34 cellular contexts compared by ENCODE assay signal in genomic region chr4:12691168-12691567, GRCh38.
DNase-seq lines count a peak whose midpoint lies in the region; ATAC-seq, FAIRE-seq and TF ChIP-seq lines count a peak whose summit lies in the region.
"Had no signal": no experiment of that assay in that cellular context is flagged by ENCODE, and none has a peak within 500 bp of the region (broad histone marks: within the 10 kb centered on the region; RNA-seq: fewer than 3 reads in every experiment).

No MANE protein-coding gene starts in this region.

- POLR2A ChIA-PET in HepG2 (lab: Yijun Ruan, JAX) (no interaction called here), IMR-90 (lab: Charles Lee; ENCODE audit: unreplicated experiment) (no interaction called here), K562 (lab: Yijun Ruan, JAX) (no interaction called here)

- H3K27ac ChIP-seq in HepG2 (ENCODE audit: extremely low read length, insufficient read depth, low read length) (no peak overlapping the region), right lobe of liver (no peak overlapping the region), IMR-90 (ENCODE audit: insufficient read depth, low read length) (no peak overlapping the region), K562 (ENCODE audit: extremely low read depth, low read depth, low read length) (no peak overlapping the region)
- H3K27ac ChIP-seq: 22Rv1; A549; BLaER1; BLaER1 treated with 17β-estradiol and CSF1 and Interleukin-3, amounts not matched to agents 10 nM and 100 nM; C4-2B had no signal

- H3K4me1 ChIP-seq in HepG2 (ENCODE audit: insufficient read depth, low read length) (no peaks in the 10 kb centered on the region), right lobe of liver (no peaks in the 10 kb centered on the region), IMR-90 (ENCODE audit: control insufficient read depth, insufficient read depth, low read length) (no peaks in the 10 kb centered on the region), K562 (replicated peaks in 1 of 2; ENCODE audit: control insufficient read depth in 2 of 2, insufficient read depth in 2 of 2, low read length in 2 of 2) (no peaks in the 10 kb centered on the region), BE2C (no peaks in the 10 kb centered on the region)
- H3K4me1 ChIP-seq: A549; BLaER1; BLaER1 treated with 17β-estradiol and CSF1 and Interleukin-3, amounts not matched to agents 10 nM and 100 nM; Caco-2 had no signal

- intact Hi-C loops in HepG2 (cut with micrococcal nuclease; ENCODE audit: unreplicated experiment) (no loop called here), right lobe of liver (cut with DNase I) (no loop called here), IMR-90 (cut with micrococcal nuclease) (no loop called here), K562 (cut with micrococcal nuclease) (no loop called here)

- H3K4me2 ChIP-seq in HepG2 (ENCODE audit: low read depth, low read length) = no peak overlapping the region
- H3K4me2 ChIP-seq in IMR-90 (ENCODE audit: low read depth, low read length) = no peak overlapping the region
- H3K4me2 ChIP-seq in K562 (ENCODE audit: insufficient read depth, low read length) = no peak overlapping the region
- H3K4me2 ChIP-seq: A549; BLaER1; BLaER1 treated with 17β-estradiol and CSF1 and Interleukin-3, amounts not matched to agents 10 nM and 100 nM had no signal

- no peak for FAIRE-seq in HepG2 (lab: Jason Lieb, UNC)
- no peak for FAIRE-seq in K562 (lab: Jason Lieb, UNC)
- FAIRE-seq: A204.1, A549, D721Med had no signal

- H2BK15ac ChIP-seq in IMR-90 (ENCODE audit: low read depth, low read length) = no peak overlapping the region

- CTCF ChIA-PET in HepG2 (lab: Yijun Ruan, JAX; ENCODE audit: low intra/inter-chr PET ratio, low total read pairs) (no interaction called here), IMR-90 (lab: Yijun Ruan, JAX) (interaction anchor here (0.6 kb wide), 1 partner anchor 1235 kb away, joined by 6 read pairs; no protein-coding TSS in a partner anchor), K562 (lab: Yijun Ruan, JAX; ENCODE audit: low intra/inter-chr PET ratio) (no interaction called here)

- H4K20me1 ChIP-seq in HepG2 (ENCODE audit: insufficient read depth, low read length) (no peaks in the 10 kb centered on the region), IMR-90 (ENCODE audit: insufficient read depth, low read length) (no peaks in the 10 kb centered on the region), K562 (replicated peaks; ENCODE audit: control insufficient read depth, insufficient read depth, low read length) (no peaks in the 10 kb centered on the region)
- H4K20me1 ChIP-seq: BLaER1; BLaER1 treated with 17β-estradiol and CSF1 and Interleukin-3, amounts not matched to agents 10 nM and 100 nM had no signal

- H2AK9ac ChIP-seq in IMR-90 (replicated peaks; ENCODE audit: low read depth, low read length, poor library complexity) = no peak overlapping the region

- H3K27ac Mint-ChIP-seq in progenitor cell of endocrine pancreas = no peak overlapping the region
- H3K27ac Mint-ChIP-seq: B cell; CD14-positive monocyte; CD4-positive, alpha-beta memory T cell; CD4-positive, alpha-beta T cell; CD4-positive, CD25-positive, alpha-beta regulatory T cell; CD8-positive, alpha-beta memory T cell; CD8-positive, alpha-beta T cell had no signal

- H2BK5ac ChIP-seq in IMR-90 (ENCODE audit: low read depth, low read length, poor library complexity, severe bottlenecking) = no peak overlapping the region

- no peak overlapping the region for H3K56ac ChIP-seq in IMR-90 (ENCODE audit: extremely low read depth, insufficient read depth, low read length)

- no peaks in the 10 kb centered on the region for H3K27me3 ChIP-seq in HepG2 (ENCODE audit: control insufficient read depth in 1 of 2, insufficient read depth in 2 of 2, low read length in 2 of 2)
- no peaks in the 10 kb centered on the region for H3K27me3 ChIP-seq in right lobe of liver
- no peaks in the 10 kb centered on the region for H3K27me3 ChIP-seq in IMR-90 (ENCODE audit: control insufficient read depth, insufficient read depth, low read length)
- H3K27me3 ChIP-seq in K562 (ENCODE audit: control insufficient read depth in 2 of 2, insufficient read depth in 2 of 2, low read length in 2 of 2) = no peaks in the 10 kb centered on the region
- H3K27me3 ChIP-seq in BE2C = no peaks in the 10 kb centered on the region
- H3K27me3 ChIP-seq: BLaER1; BLaER1 treated with 17β-estradiol and CSF1 and Interleukin-3, amounts not matched to agents 10 nM and 100 nM had no signal

- H3K4ac ChIP-seq in IMR-90 (ENCODE audit: low read depth, low read length) = no peak overlapping the region

- no peaks in the 10 kb centered on the region for H3K79me1 ChIP-seq in IMR-90 (ENCODE audit: low read depth in 1 of 2, low read length in 2 of 2)

- in situ Hi-C loops in HepG2 (cut with HindIII; ENCODE audit: extremely low pct_ligation_motif_present, low pct_unique_long_range_greater_than_20kb) (no loop called here), IMR-90 (cut with MboI; ENCODE audit: low sequenced_read_pairs) (no loop called here), K562 (cut with MboI) (no loop called here)

- no peak overlapping the region for H3K14ac ChIP-seq in IMR-90 (replicated peaks; ENCODE audit: low read depth, low read length)

- H2AK5ac ChIP-seq in IMR-90 (ENCODE audit: low read depth, low read length) = no peak overlapping the region

- no peak overlapping the region for H4K8ac ChIP-seq in IMR-90 (ENCODE audit: low read depth in 2 of 2, low read length in 2 of 2)

- H3K9me3 Mint-ChIP-seq in progenitor cell of endocrine pancreas (ENCODE audit: low read depth) = no peaks in the 10 kb centered on the region
- H3K9me3 Mint-ChIP-seq: CD4-positive, alpha-beta memory T cell; CD4-positive, alpha-beta T cell; CD8-positive, alpha-beta T cell had no signal

- no peak for TF ChIP-seq POLR2A in HepG2 (IDR thresholded peaks at IDR 0.05; ENCODE audit: insufficient read depth in 1 of 2, low read depth in 2 of 2, low read length in 2 of 2)
- no peak for TF ChIP-seq POLR2A in right lobe of liver (IDR thresholded peaks at IDR 0.05)
- TF ChIP-seq POLR2A in IMR-90 (IDR thresholded peaks at IDR 0.05; ENCODE audit: low read depth, low read length) = no peak
- TF ChIP-seq POLR2A in K562 (conservative IDR thresholded peaks at IDR 0.05) = no peak

- no peaks in the 10 kb centered on the region for H3K36me3 Mint-ChIP-seq in progenitor cell of endocrine pancreas (ENCODE audit: insufficient read depth)
- H3K36me3 Mint-ChIP-seq: CD14-positive monocyte; CD4-positive, alpha-beta memory T cell; CD4-positive, CD25-positive, alpha-beta regulatory T cell; CD8-positive, alpha-beta memory T cell; CD8-positive, alpha-beta T cell had no signal

- H2BK120ac ChIP-seq in IMR-90 (ENCODE audit: low read depth, low read length) = no peak overlapping the region

- H3K9me1 ChIP-seq in IMR-90 (ENCODE audit: insufficient read depth, low read length) = no peaks in the 10 kb centered on the region
- no peaks in the 10 kb centered on the region for H3K9me1 ChIP-seq in K562 (ENCODE audit: control insufficient read depth, insufficient read depth, low read length)

- H3K4me1 Mint-ChIP-seq in progenitor cell of endocrine pancreas (ENCODE audit: low read depth) = no peaks in the 10 kb centered on the region
- H3K4me1 Mint-ChIP-seq: B cell; CD14-positive monocyte; CD4-positive, alpha-beta memory T cell; CD4-positive, CD25-positive, alpha-beta regulatory T cell; CD8-positive, alpha-beta memory T cell had no signal

- H3K79me2 ChIP-seq in HepG2 (ENCODE audit: insufficient read depth, low read length) = no peaks in the 10 kb centered on the region
- H3K79me2 ChIP-seq in K562 (ENCODE audit: control insufficient read depth, insufficient read depth, low read length) = no peaks in the 10 kb centered on the region

- TF ChIP-seq RAD21 in HepG2 (CRISPR knock-in tag; IDR thresholded peaks at IDR 0.05) = no peak
- no peak for TF ChIP-seq RAD21 in IMR-90 (IDR thresholded peaks at IDR 0.05; ENCODE audit: low read length)
- no peak for TF ChIP-seq RAD21 in K562 (CRISPR knock-in tag; conservative IDR thresholded peaks at IDR 0.05 in 1 of 2, IDR thresholded peaks at IDR 0.05 in 1 of 2)

- TF ChIP-seq EP300 in HepG2 (IDR thresholded peaks at IDR 0.05; ENCODE audit: low read depth in 2 of 2, low read length in 2 of 2) (no peak), HepG2 (CRISPR knock-in tag; IDR thresholded peaks at IDR 0.05; ENCODE audit: borderline replicate concordance) (no peak), K562 (IDR thresholded peaks at IDR 0.05; ENCODE audit: low read length) (no peak)

- DNase-seq in HepG2 (ENCODE audit: low spot score) (no peak), right lobe of liver (no peak), IMR-90 (no peak), K562 (ENCODE audit: extremely low read depth in 1 of 4, low spot score in 3 of 4) (no peak), BE2C (no peak), progenitor cell of endocrine pancreas (ENCODE audit: low spot score, unreplicated experiment) (no peak)
- DNase-seq: 8988T; ACHN; AML-193; C1 segment of cervical spinal cord; Caco-2; Calu3; CD4-positive, alpha-beta memory T cell; CD4-positive, alpha-beta T cell; CD4-positive, CD25-positive, alpha-beta regulatory T cell; CD8-positive, alpha-beta memory T cell; CD8-positive, alpha-beta T cell; COR-L47; DMS 273 treated with DMSO at 0.1 percent for 48 hours; DMS153; DMS53; DMS79; DMS79 treated with DMSO at 0.1 percent for 48 hours; DND-41; EL had no signal

- H3K23ac ChIP-seq in IMR-90 (ENCODE audit: low read depth, low read length) = no peak overlapping the region

- H3K9ac ChIP-seq in HepG2 (ENCODE audit: insufficient read depth, low read depth, low read length) (no peak overlapping the region), IMR-90 (ENCODE audit: low read depth, low read length) (no peak overlapping the region), K562 (ENCODE audit: insufficient read depth in 1 of 2, low read depth in 2 of 2, low read length in 2 of 2) (no peak overlapping the region)
- H3K9ac ChIP-seq: BLaER1; BLaER1 treated with 17β-estradiol and CSF1 and Interleukin-3, amounts not matched to agents 10 nM and 100 nM had no signal

- H2BK20ac ChIP-seq in IMR-90 (ENCODE audit: low read depth, low read length) = no peak overlapping the region

- ATAC-seq in HepG2 = no peak
- no peak for ATAC-seq in right lobe of liver
- ATAC-seq in IMR-90 (ENCODE audit: low read depth) = no peak
- ATAC-seq in K562 = no peak
- ATAC-seq: A549; CD8-positive, alpha-beta T cell had no signal

- H3K36me3 ChIP-seq in HepG2 (replicated peaks in 1 of 2; ENCODE audit: control insufficient read depth in 1 of 2, insufficient read depth in 2 of 2, low read length in 2 of 2) (no peaks in the 10 kb centered on the region), right lobe of liver (no peaks in the 10 kb centered on the region), IMR-90 (ENCODE audit: control insufficient read depth, insufficient read depth, low read length) (no peaks in the 10 kb centered on the region), K562 (ENCODE audit: control insufficient read depth, insufficient read depth, low read length) (no peaks in the 10 kb centered on the region), BE2C (no peaks in the 10 kb centered on the region)
- H3K36me3 ChIP-seq: BLaER1; BLaER1 treated with 17β-estradiol and CSF1 and Interleukin-3, amounts not matched to agents 10 nM and 100 nM had no signal

- no peak overlapping the region for H3K4me3 Mint-ChIP-seq in progenitor cell of endocrine pancreas (ENCODE audit: low read depth)
- H3K4me3 Mint-ChIP-seq: B cell; CD14-positive monocyte; CD4-positive, alpha-beta memory T cell; CD4-positive, alpha-beta T cell; CD4-positive, CD25-positive, alpha-beta regulatory T cell; CD8-positive, alpha-beta memory T cell; CD8-positive, alpha-beta T cell had no signal

- H3K9me3 ChIP-seq in HepG2 (ENCODE audit: low read length) = no peaks in the 10 kb centered on the region
- no peaks in the 10 kb centered on the region for H3K9me3 ChIP-seq in right lobe of liver
- peaks cover 10% of the 10 kb centered on the region for H3K9me3 ChIP-seq in IMR-90 (ENCODE audit: control insufficient read depth, insufficient read depth, low read length)
- no peaks in the 10 kb centered on the region for H3K9me3 ChIP-seq in K562 (replicated peaks; ENCODE audit: control insufficient read depth, insufficient read depth, low read depth, low read length)
- H3K9me3 ChIP-seq in BE2C = no peaks in the 10 kb centered on the region
- H3K9me3 ChIP-seq: A549; BLaER1; BLaER1 treated with 17β-estradiol and CSF1 and Interleukin-3, amounts not matched to agents 10 nM and 100 nM; Caco-2 had no signal

- H4K5ac ChIP-seq in IMR-90 (ENCODE audit: low read depth, low read length) = no peak overlapping the region

- no peak for TF ChIP-seq CTCF in HepG2 (CRISPR knock-in tag; IDR thresholded peaks at IDR 0.05)
- no peak for TF ChIP-seq CTCF in right lobe of liver (IDR thresholded peaks at IDR 0.05)
- TF ChIP-seq CTCF in IMR-90 (conservative IDR thresholded peaks at IDR 0.05; ENCODE audit: low read depth, low read length) = no peak
- TF ChIP-seq CTCF in K562 (IDR thresholded peaks at IDR 0.05 in 2 of 3, conservative IDR thresholded peaks at IDR 0.05 in 1 of 3; ENCODE audit: insufficient read depth in 2 of 3, low read depth in 1 of 3, low read length in 3 of 3) = no peak
- TF ChIP-seq CTCF in BE2C (IDR thresholded peaks at IDR 0.05; ENCODE audit: low read depth, low read length) = no peak
- no peak for TF ChIP-seq CTCF in progenitor cell of endocrine pancreas (IDR thresholded peaks at IDR 0.05; ENCODE audit: unreplicated experiment)

- no peak overlapping the region for H4K91ac ChIP-seq in IMR-90 (ENCODE audit: insufficient read depth, low read depth, low read length)

- no peaks in the 10 kb centered on the region for H3K27me3 Mint-ChIP-seq in progenitor cell of endocrine pancreas
- H3K27me3 Mint-ChIP-seq: B cell; CD4-positive, alpha-beta memory T cell; CD4-positive, alpha-beta T cell; CD4-positive, CD25-positive, alpha-beta regulatory T cell; CD8-positive, alpha-beta memory T cell had no signal

- dilution Hi-C loops in IMR-90 (cut with HindIII; ENCODE audit: low sequenced_read_pairs, unreplicated experiment) = no loop called here

- BruUV-seq in HepG2 (replicated peaks; lab: Mats Ljungman, UMichigan) (no TSS peak), IMR-90 (replicated peaks; lab: Mats Ljungman, UMichigan) (no TSS peak), K562 (replicated peaks; lab: Mats Ljungman, UMichigan) (no TSS peak)

- no peak overlapping the region for H3K18ac ChIP-seq in IMR-90 (ENCODE audit: low read depth, low read length)

- H3K4me3 ChIP-seq in HepG2 (replicated peaks in 1 of 3; ENCODE audit: insufficient read depth in 1 of 3, low read depth in 2 of 3, low read length in 3 of 3) (no peak overlapping the region), right lobe of liver (no peak overlapping the region), IMR-90 (ENCODE audit: insufficient read depth, low read depth, low read length) (no peak overlapping the region), K562 (no peak overlapping the region), BE2C (ENCODE audit: low read depth, low read length) (no peak overlapping the region)
- H3K4me3 ChIP-seq: A549; BLaER1; BLaER1 treated with 17β-estradiol and CSF1 and Interleukin-3, amounts not matched to agents 10 nM and 100 nM had no signal

- H2AFZ ChIP-seq in HepG2 (ENCODE audit: low read length) (no peak overlapping the region), IMR-90 (replicated peaks; ENCODE audit: low read length, poor library complexity) (no peak overlapping the region), K562 (ENCODE audit: low read depth, low read length) (no peak overlapping the region)

Comparison
In these comparisons a context has a peak if more than half of its experiments do, and no peak if none do; other contexts are left out.
1. Of the 241 proteins assayed by ChIP-seq in both HepG2 and K562: peak only in HepG2: MAFF; only in K562: none; in both: MAFK; in neither: 239.